18 cellular contexts compared by ENCODE assay signal in genomic region chr9:87818308-87818707, GRCh38.
"Had no signal": no experiment of that assay in that cellular context is flagged by ENCODE, and none has a peak within 500 bp of the region (broad histone marks: within the 10 kb centered on the region; RNA-seq: fewer than 3 reads in every experiment).

No MANE protein-coding gene starts in this region.

- H3K4me1 Mint-ChIP-seq: activated naive CD4-positive, alpha-beta T cell treated with anti-CD3 and anti-CD28 coated beads, Interleukin-2, amount 10 ng/mL, durations not matched to agents 7 days and 5 days; naive B cell had no signal

- H3K4me3 ChIP-seq: gastroesophageal sphincter, heart right ventricle, lung, ovary, sigmoid colon, thoracic aorta, upper lobe of right lung had no signal

- H3K36me3 ChIP-seq: gastroesophageal sphincter, heart right ventricle, ovary, sigmoid colon, thoracic aorta, upper lobe of right lung had no signal

- H3K27ac Mint-ChIP-seq: activated naive CD4-positive, alpha-beta T cell treated with anti-CD3 and anti-CD28 coated beads, Interleukin-2, amount 10 ng/mL, durations not matched to agents 7 days and 5 days; activated T-helper 2 cell treated with anti-CD3 and anti-CD28 coated beads, Interferon-gamma antibody, Interleukin-2, Interleukin-4, amounts not matched to agents 10 μg/mL and 5 μg/mL and 100 μg/mL, durations not matched to agents 14 hours and 24 hours and 36 hours; effector memory CD8-positive, alpha-beta T cell; naive B cell had no signal

- ATAC-seq: effector memory CD8-positive, alpha-beta T cell; gastroesophageal sphincter; heart right ventricle; left cardiac atrium; upper lobe of right lung had no signal

- DNase-seq: activated CD4-positive, alpha-beta T cell treated with anti-CD3 and anti-CD28 coated beads, Interleukin-2, amount 50 U/mL, for 4 hours; activated CD4-positive, CD25-positive, alpha-beta regulatory T cell treated with anti-CD3 and anti-CD28 coated beads, Interleukin-2, amount 50 U/mL, for 72 hours; activated naive CD4-positive, alpha-beta T cell treated with anti-CD3 and anti-CD28 coated beads, Interleukin-2, amount 10 ng/mL, durations not matched to agents 7 days and 5 days; dermis blood vessel endothelial cell; effector memory CD8-positive, alpha-beta T cell; heart right ventricle; left cardiac atrium; naive B cell; ovary; sigmoid colon; stimulated activated CD4-positive, alpha-beta T cell treated with anti-CD3 and anti-CD28 coated beads, Interleukin-12 subunit alpha, Interleukin-12 subunit beta, amount 100 ng/mL, for 4 hours; stimulated activated CD4-positive, alpha-beta T cell treated with anti-CD3 and anti-CD28 coated beads, Interleukin-2, amount 100 ng/mL, for 24 hours; T1000; upper lobe of right lung had no signal

- H3K9me3 Mint-ChIP-seq: activated T-helper 2 cell treated with anti-CD3 and anti-CD28 coated beads, Interferon-gamma antibody, Interleukin-2, Interleukin-4, amounts not matched to agents 10 μg/mL and 5 μg/mL and 100 μg/mL, durations not matched to agents 14 hours and 24 hours and 36 hours; effector memory CD8-positive, alpha-beta T cell had no signal

- H3K27ac ChIP-seq: gastroesophageal sphincter, heart right ventricle, ovary, sigmoid colon, thoracic aorta, upper lobe of right lung had no signal

- H3K9me3 ChIP-seq: gastroesophageal sphincter, ovary, sigmoid colon, thoracic aorta, upper lobe of right lung had no signal

- H3K4me1 ChIP-seq: gastroesophageal sphincter, heart right ventricle, upper lobe of right lung had no signal

- H3K27me3 ChIP-seq: gastroesophageal sphincter, ovary, sigmoid colon, upper lobe of right lung had no signal

- H3K36me3 Mint-ChIP-seq: activated naive CD4-positive, alpha-beta T cell treated with anti-CD3 and anti-CD28 coated beads, Interleukin-2, amount 10 ng/mL, durations not matched to agents 7 days and 5 days; naive B cell had no signal

- H3K4me3 Mint-ChIP-seq: activated naive CD4-positive, alpha-beta T cell treated with anti-CD3 and anti-CD28 coated beads, Interleukin-2, amount 10 ng/mL, durations not matched to agents 7 days and 5 days; effector memory CD8-positive, alpha-beta T cell; naive B cell had no signal
